In the genomic region with DNA sequence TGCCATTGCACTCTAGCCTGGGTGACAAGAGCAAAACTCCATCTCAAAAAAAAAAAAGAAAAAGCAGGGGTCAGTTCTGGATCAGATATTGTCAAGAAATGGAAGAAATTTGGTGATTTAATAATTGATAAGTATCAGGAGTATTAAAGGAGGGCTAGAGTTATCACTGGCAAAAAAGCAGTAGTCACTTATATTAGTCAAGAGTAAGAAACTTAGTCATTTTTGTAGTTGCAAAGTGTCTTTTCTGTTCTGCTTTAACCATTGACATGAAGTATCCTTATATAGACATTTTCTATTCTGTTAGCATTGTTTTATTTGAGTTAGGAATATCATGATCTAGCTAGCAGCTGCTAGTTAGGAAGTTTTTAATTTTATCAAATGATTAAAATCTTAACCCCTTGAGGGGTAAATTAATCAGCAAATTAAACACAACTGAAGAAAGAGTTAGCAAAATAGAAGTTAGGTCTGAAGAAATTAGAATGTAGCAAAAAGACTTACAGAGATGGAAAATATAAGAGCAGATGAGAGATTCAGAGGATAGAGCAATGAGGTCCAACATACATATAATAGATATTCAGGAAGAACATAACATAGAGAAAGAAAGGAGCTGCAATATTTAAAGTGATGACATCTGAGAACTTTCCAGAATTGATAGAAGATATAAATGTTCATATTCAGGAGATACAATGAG, we compare ENCODE assay signal across 4 cellular contexts.
TF ChIP-seq lines count a peak whose summit lies in the region.

No MANE protein-coding gene starts in this region.

TF ChIP-seq in SK-N-SH treated with all-trans-retinoic acid at 6 μM for 48 hours, 23 proteins besides CTCF, POLR2A, EP300 and RAD21 (continues in another document):
- TF ChIP-seq ZNF8 (CRISPR knock-in tag; IDR thresholded peaks at IDR 0.05) (no peak), TCF4 (CRISPR knock-in tag; IDR thresholded peaks at IDR 0.05; ENCODE audit: borderline replicate concordance) (no peak)
- TF ChIP-seq, protein P1, sequence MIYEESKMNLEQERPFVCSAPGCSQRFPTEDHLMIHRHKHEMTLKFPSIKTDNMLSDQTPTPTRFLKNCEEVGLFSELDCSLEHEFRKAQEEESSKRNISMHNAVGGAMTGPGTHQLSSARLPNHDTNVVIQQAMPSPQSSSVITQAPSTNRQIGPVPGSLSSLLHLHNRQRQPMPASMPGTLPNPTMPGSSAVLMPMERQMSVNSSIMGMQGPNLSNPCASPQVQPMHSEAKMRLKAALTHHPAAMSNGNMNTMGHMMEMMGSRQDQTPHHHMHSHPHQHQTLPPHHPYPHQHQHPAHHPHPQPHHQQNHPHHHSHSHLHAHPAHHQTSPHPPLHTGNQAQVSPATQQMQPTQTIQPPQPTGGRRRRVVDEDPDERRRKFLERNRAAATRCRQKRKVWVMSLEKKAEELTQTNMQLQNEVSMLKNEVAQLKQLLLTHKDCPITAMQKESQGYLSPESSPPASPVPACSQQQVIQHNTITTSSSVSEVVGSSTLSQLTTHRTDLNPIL (CRISPR knock-in tag; IDR thresholded peaks at IDR 0.05; ENCODE audit: low read depth), result no peak
- TF ChIP-seq, protein P2, sequence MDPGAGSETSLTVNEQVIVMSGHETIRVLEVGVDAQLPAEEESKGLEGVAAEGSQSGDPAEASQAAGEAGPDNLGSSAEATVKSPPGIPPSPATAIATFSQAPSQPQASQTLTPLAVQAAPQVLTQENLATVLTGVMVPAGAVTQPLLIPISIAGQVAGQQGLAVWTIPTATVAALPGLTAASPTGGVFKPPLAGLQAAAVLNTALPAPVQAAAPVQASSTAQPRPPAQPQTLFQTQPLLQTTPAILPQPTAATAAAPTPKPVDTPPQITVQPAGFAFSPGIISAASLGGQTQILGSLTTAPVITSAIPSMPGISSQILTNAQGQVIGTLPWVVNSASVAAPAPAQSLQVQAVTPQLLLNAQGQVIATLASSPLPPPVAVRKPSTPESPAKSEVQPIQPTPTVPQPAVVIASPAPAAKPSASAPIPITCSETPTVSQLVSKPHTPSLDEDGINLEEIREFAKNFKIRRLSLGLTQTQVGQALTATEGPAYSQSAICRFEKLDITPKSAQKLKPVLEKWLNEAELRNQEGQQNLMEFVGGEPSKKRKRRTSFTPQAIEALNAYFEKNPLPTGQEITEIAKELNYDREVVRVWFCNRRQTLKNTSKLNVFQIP (CRISPR knock-in tag; IDR thresholded peaks at IDR 0.05; ENCODE audit: borderline replicate concordance, low read depth), result no peak

TF ChIP-seq in SK-N-SH, 30 proteins besides CTCF, POLR2A, EP300 and RAD21:
- TF ChIP-seq, protein P3, sequence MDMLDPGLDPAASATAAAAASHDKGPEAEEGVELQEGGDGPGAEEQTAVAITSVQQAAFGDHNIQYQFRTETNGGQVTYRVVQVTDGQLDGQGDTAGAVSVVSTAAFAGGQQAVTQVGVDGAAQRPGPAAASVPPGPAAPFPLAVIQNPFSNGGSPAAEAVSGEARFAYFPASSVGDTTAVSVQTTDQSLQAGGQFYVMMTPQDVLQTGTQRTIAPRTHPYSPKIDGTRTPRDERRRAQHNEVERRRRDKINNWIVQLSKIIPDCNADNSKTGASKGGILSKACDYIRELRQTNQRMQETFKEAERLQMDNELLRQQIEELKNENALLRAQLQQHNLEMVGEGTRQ (IDR thresholded peaks at IDR 0.05; ENCODE audit: borderline replicate concordance, low read depth, low read length), result no peak
- TF ChIP-seq MXI1 (IDR thresholded peaks at IDR 0.05; ENCODE audit: low read depth, low read length) (no peak), GATA2 (CRISPR knock-in tag; IDR thresholded peaks at IDR 0.05) (no peak), RCOR1 (IDR thresholded peaks at IDR 0.05; ENCODE audit: low read length) (no peak), NFIC (IDR thresholded peaks at IDR 0.05; ENCODE audit: borderline replicate concordance) (no peak), SIN3A (IDR thresholded peaks at IDR 0.05; ENCODE audit: borderline replicate concordance, low read depth, low read length) (no peak), YY1 (IDR thresholded peaks at IDR 0.05; ENCODE audit: low read depth) (no peak), ELF1 (IDR thresholded peaks at IDR 0.05) (no peak), TAF1 (IDR thresholded peaks at IDR 0.05; ENCODE audit: borderline replicate concordance, low read depth, low read length) (no peak), MEF2A (IDR thresholded peaks at IDR 0.05; ENCODE audit: borderline replicate concordance, low read depth) (no peak), TEAD4 (IDR thresholded peaks at IDR 0.05; ENCODE audit: borderline replicate concordance, insufficient read depth) (no peak), FOSL2 (IDR thresholded peaks at IDR 0.05; ENCODE audit: borderline replicate concordance, low read depth) (no peak)
- TF ChIP-seq, protein P4, sequence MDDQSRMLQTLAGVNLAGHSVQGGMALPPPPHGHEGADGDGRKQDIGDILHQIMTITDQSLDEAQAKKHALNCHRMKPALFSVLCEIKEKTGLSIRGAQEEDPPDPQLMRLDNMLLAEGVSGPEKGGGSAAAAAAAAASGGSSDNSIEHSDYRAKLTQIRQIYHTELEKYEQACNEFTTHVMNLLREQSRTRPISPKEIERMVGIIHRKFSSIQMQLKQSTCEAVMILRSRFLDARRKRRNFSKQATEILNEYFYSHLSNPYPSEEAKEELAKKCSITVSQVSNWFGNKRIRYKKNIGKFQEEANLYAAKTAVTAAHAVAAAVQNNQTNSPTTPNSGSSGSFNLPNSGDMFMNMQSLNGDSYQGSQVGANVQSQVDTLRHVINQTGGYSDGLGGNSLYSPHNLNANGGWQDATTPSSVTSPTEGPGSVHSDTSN (IDR thresholded peaks at IDR 0.05), result no peak
- TF ChIP-seq, protein P5, sequence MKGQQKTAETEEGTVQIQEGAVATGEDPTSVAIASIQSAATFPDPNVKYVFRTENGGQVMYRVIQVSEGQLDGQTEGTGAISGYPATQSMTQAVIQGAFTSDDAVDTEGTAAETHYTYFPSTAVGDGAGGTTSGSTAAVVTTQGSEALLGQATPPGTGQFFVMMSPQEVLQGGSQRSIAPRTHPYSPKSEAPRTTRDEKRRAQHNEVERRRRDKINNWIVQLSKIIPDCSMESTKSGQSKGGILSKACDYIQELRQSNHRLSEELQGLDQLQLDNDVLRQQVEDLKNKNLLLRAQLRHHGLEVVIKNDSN (IDR thresholded peaks at IDR 0.05; ENCODE audit: borderline replicate concordance, low read depth), result no peak
TF ChIP-seq in SK-N-SH: peak in this region for 0.

TF ChIP-seq in GM12878, 131 proteins besides CTCF, POLR2A, EP300 and RAD21:
- no peak for TF ChIP-seq TCF7 (IDR thresholded peaks at IDR 0.05; ENCODE audit: borderline replicate concordance)
- TF ChIP-seq JUNB (IDR thresholded peaks at IDR 0.05), result peak; percentile 23; the same call in 1 of the 2 replicates
- peak; percentile 68; the same call in 1 of the 2 replicates for TF ChIP-seq CBX5 (IDR thresholded peaks at IDR 0.05; ENCODE audit: low read depth)
TF ChIP-seq in GM12878: peak in this region for 2.

TF ChIP-seq in HepG2, 621 proteins besides CTCF, POLR2A, EP300 and RAD21:
- TF ChIP-seq ZNF614 (CRISPR knock-in tag; IDR thresholded peaks at IDR 0.05; ENCODE audit: borderline replicate concordance) (no peak), ZNF44 (CRISPR knock-in tag; IDR thresholded peaks at IDR 0.05) (no peak), NFIC (IDR thresholded peaks at IDR 0.05; ENCODE audit: low read length) (no peak), STAT5B (CRISPR knock-in tag; IDR thresholded peaks at IDR 0.05) (no peak), ATRX (CRISPR knock-in tag; IDR thresholded peaks at IDR 0.05; ENCODE audit: borderline replicate concordance) (no peak), ADNP (CRISPR knock-in tag; IDR thresholded peaks at IDR 0.05) (no peak), CCAR2 (optimal IDR thresholded peaks at IDR 0.05; ENCODE audit: low read depth, low read length) (no peak), NCOR1 (IDR thresholded peaks at IDR 0.05; ENCODE audit: borderline replicate concordance, low read length) (no peak), KDM2A (CRISPR knock-in tag; IDR thresholded peaks at IDR 0.05; ENCODE audit: borderline replicate concordance, low read depth) (no peak), ZNF264 (CRISPR knock-in tag; IDR thresholded peaks at IDR 0.05) (no peak), U2AF2 (IDR thresholded peaks at IDR 0.05; ENCODE audit: low read depth, low read length) (no peak)
- TF ChIP-seq, protein P6, sequence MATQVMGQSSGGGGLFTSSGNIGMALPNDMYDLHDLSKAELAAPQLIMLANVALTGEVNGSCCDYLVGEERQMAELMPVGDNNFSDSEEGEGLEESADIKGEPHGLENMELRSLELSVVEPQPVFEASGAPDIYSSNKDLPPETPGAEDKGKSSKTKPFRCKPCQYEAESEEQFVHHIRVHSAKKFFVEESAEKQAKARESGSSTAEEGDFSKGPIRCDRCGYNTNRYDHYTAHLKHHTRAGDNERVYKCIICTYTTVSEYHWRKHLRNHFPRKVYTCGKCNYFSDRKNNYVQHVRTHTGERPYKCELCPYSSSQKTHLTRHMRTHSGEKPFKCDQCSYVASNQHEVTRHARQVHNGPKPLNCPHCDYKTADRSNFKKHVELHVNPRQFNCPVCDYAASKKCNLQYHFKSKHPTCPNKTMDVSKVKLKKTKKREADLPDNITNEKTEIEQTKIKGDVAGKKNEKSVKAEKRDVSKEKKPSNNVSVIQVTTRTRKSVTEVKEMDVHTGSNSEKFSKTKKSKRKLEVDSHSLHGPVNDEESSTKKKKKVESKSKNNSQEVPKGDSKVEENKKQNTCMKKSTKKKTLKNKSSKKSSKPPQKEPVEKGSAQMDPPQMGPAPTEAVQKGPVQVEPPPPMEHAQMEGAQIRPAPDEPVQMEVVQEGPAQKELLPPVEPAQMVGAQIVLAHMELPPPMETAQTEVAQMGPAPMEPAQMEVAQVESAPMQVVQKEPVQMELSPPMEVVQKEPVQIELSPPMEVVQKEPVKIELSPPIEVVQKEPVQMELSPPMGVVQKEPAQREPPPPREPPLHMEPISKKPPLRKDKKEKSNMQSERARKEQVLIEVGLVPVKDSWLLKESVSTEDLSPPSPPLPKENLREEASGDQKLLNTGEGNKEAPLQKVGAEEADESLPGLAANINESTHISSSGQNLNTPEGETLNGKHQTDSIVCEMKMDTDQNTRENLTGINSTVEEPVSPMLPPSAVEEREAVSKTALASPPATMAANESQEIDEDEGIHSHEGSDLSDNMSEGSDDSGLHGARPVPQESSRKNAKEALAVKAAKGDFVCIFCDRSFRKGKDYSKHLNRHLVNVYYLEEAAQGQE (IDR thresholded peaks at IDR 0.05; ENCODE audit: borderline replicate concordance in 1 of 2, low read depth in 1 of 2, low read length in 2 of 2), result no peak
- TF ChIP-seq, protein P7, sequence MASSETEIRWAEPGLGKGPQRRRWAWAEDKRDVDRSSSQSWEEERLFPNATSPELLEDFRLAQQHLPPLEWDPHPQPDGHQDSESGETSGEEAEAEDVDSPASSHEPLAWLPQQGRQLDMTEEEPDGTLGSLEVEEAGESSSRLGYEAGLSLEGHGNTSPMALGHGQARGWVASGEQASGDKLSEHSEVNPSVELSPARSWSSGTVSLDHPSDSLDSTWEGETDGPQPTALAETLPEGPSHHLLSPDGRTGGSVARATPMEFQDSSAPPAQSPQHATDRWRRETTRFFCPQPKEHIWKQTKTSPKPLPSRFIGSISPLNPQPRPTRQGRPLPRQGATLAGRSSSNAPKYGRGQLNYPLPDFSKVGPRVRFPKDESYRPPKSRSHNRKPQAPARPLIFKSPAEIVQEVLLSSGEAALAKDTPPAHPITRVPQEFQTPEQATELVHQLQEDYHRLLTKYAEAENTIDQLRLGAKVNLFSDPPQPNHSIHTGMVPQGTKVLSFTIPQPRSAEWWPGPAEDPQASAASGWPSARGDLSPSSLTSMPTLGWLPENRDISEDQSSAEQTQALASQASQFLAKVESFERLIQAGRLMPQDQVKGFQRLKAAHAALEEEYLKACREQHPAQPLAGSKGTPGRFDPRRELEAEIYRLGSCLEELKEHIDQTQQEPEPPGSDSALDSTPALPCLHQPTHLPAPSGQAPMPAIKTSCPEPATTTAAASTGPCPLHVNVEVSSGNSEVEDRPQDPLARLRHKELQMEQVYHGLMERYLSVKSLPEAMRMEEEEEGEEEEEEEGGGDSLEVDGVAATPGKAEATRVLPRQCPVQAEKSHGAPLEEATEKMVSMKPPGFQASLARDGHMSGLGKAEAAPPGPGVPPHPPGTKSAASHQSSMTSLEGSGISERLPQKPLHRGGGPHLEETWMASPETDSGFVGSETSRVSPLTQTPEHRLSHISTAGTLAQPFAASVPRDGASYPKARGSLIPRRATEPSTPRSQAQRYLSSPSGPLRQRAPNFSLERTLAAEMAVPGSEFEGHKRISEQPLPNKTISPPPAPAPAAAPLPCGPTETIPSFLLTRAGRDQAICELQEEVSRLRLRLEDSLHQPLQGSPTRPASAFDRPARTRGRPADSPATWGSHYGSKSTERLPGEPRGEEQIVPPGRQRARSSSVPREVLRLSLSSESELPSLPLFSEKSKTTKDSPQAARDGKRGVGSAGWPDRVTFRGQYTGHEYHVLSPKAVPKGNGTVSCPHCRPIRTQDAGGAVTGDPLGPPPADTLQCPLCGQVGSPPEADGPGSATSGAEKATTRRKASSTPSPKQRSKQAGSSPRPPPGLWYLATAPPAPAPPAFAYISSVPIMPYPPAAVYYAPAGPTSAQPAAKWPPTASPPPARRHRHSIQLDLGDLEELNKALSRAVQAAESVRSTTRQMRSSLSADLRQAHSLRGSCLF (CRISPR knock-in tag; IDR thresholded peaks at IDR 0.05; ENCODE audit: borderline replicate concordance), result no peak
- TF ChIP-seq, protein P8, sequence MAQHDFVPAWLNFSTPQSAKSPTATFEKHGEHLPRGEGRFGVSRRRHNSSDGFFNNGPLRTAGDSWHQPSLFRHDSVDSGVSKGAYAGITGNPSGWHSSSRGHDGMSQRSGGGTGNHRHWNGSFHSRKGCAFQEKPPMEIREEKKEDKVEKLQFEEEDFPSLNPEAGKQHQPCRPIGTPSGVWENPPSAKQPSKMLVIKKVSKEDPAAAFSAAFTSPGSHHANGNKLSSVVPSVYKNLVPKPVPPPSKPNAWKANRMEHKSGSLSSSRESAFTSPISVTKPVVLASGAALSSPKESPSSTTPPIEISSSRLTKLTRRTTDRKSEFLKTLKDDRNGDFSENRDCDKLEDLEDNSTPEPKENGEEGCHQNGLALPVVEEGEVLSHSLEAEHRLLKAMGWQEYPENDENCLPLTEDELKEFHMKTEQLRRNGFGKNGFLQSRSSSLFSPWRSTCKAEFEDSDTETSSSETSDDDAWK (CRISPR knock-in tag; IDR thresholded peaks at IDR 0.05), result no peak
